In the genomic region with DNA sequence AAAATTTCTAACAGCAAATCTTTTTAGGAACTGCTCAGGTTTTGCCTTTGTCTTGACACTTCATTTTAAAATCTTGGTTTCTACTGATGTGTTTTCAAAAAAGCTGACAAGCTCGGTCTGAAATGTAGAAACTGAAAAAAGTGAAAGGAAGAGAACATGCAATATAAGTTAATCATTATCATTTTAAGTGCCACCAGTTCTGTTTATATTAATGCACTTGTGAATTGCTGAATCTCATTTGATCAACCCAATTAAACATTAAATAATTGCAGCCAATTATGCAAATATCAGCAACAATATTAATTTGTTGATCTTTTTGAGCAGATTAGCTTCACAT, we compare ENCODE assay signal across 9 cellular contexts.
A peak's percentile ranks its signal among the peaks of the same experiment; 100 is the strongest.
DNase-seq lines count a peak whose midpoint lies in the region; ATAC-seq and TF ChIP-seq lines count a peak whose summit lies in the region.
"Had no signal": no experiment of that assay in that cellular context is flagged by ENCODE, and none has a peak within 500 bp of the region (broad histone marks: within the 10 kb centered on the region; RNA-seq: fewer than 3 reads in every experiment).

No MANE protein-coding gene starts in this region.

- H3K9me2 ChIP-seq in PC-9 (ENCODE audit: insufficient read depth) = no peaks in the 10 kb centered on the region

- no peaks in the 10 kb centered on the region for H3K9me3 Mint-ChIP-seq in T-helper 2 cell treated with Interferon-gamma antibody and Interleukin-4, amounts not matched to agents 5 μg/mL and 100 μg/mL, for 36 hours

- peaks cover 4% of the 10 kb centered on the region for H3K79me2 ChIP-seq in OCI-LY3 (ENCODE audit: low read length)
- no peaks in the 10 kb centered on the region for H3K79me2 ChIP-seq in PC-9 (ENCODE audit: low read depth)

- H3K4me2 ChIP-seq in OCI-LY3 (ENCODE audit: low read length) (peak overlapping the region; percentile 87), PC-9 (no peak overlapping the region)

- H2AFZ ChIP-seq in OCI-LY3 (ENCODE audit: low read depth, low read length) (no peak overlapping the region), PC-9 (no peak overlapping the region)

- H4K20me1 ChIP-seq in OCI-LY3 (ENCODE audit: insufficient read depth, low read length) (no peaks in the 10 kb centered on the region), PC-9 (ENCODE audit: insufficient read depth) (no peaks in the 10 kb centered on the region)

- POLR2A ChIA-PET in PC-9 (lab: Charles Lee; ENCODE audit: unreplicated experiment) = no interaction called here

- H3F3A ChIP-seq in PC-9 (ENCODE audit: insufficient read depth, low read depth) = no peaks in the 10 kb centered on the region

- H3K27ac ChIP-seq in OCI-LY3 (ENCODE audit: low read length) (peak overlapping the region; percentile 94), PC-9 (no peak overlapping the region), psoas muscle (no peak overlapping the region)

- no peaks in the 10 kb centered on the region for H3K27me3 ChIP-seq in OCI-LY3 (ENCODE audit: low read depth, low read length)
- 0 out of 2 replicates have a peak, but pooled peaks cover 5% of the 10 kb centered on the region for H3K27me3 ChIP-seq in PC-9 (ENCODE audit: insufficient read depth, low read depth)
- no peaks in the 10 kb centered on the region for H3K27me3 ChIP-seq in psoas muscle (ENCODE audit: insufficient read depth in 3 of 3, low read length in 2 of 3)

- H3K4me1 Mint-ChIP-seq in T-helper 2 cell treated with Interferon-gamma antibody and Interleukin-4, amounts not matched to agents 5 μg/mL and 100 μg/mL, for 36 hours (ENCODE audit: low read depth) = peaks cover 16% of the 10 kb centered on the region

- H3K4me3 ChIP-seq in OCI-LY3 (ENCODE audit: low read length) = peak overlapping the region; percentile 62
- no peak overlapping the region for H3K4me3 ChIP-seq in PC-9
- no peak overlapping the region for H3K4me3 ChIP-seq in psoas muscle

- H3K27me3 Mint-ChIP-seq in T-helper 2 cell treated with Interferon-gamma antibody and Interleukin-4, amounts not matched to agents 5 μg/mL and 100 μg/mL, for 36 hours (ENCODE audit: low read depth) = peaks cover 5% of the 10 kb centered on the region

- 73 to 85% (median 73%) methylated on average over 1 of the region's 1 CpG for WGBS in psoas muscle, 3 donors

- peaks cover 1% of the 10 kb centered on the region for H3K36me3 Mint-ChIP-seq in T-helper 2 cell treated with Interferon-gamma antibody and Interleukin-4, amounts not matched to agents 5 μg/mL and 100 μg/mL, for 36 hours (ENCODE audit: low read depth)

- peak overlapping the region; percentile 72 for H3K9ac ChIP-seq in OCI-LY3 (ENCODE audit: low read length)

- BruUV-seq in PC-9 (replicated peaks; lab: Mats Ljungman, UMichigan) = no TSS peak

- H3K36me3 ChIP-seq in OCI-LY3 (replicated peaks; ENCODE audit: low read depth, low read length) (peaks cover 59% of the 10 kb centered on the region), PC-9 (ENCODE audit: low read depth) (no peaks in the 10 kb centered on the region), psoas muscle (ENCODE audit: insufficient read depth in 1 of 2, low read depth in 1 of 2) (no peaks in the 10 kb centered on the region)

- DNase-seq in T-helper 2 cell treated with Interferon-gamma antibody and Interleukin-4, amounts not matched to agents 5 μg/mL and 100 μg/mL, for 36 hours (ENCODE audit: low spot score) = no peak
- no peak for DNase-seq in T-helper 2 cell
- DNase-seq in renal cortical epithelial cell (ENCODE audit: low read depth) = peak; percentile 61
- DNase-seq in PC-9 = no peak
- DNase-seq in psoas muscle = no peak
- DNase-seq in stimulated activated CD4-positive, alpha-beta T cell treated with anti-CD3 and anti-CD28 coated beads, Interleukin-4, amount 100 ng/mL, for 24 hours = no peak
- DNase-seq: NCI-H524 treated with DMSO at 0.1 percent for 48 hours had no signal

- peaks cover 77% of the 10 kb centered on the region for H3K4me1 ChIP-seq in OCI-LY3 (ENCODE audit: low read length)
- H3K4me1 ChIP-seq in PC-9 (replicated peaks; ENCODE audit: insufficient read depth) = no peaks in the 10 kb centered on the region
- no peaks in the 10 kb centered on the region for H3K4me1 ChIP-seq in psoas muscle

- no peaks in the 10 kb centered on the region for H3K9me3 ChIP-seq in OCI-LY3 (ENCODE audit: insufficient read depth, low read length)
- no peaks in the 10 kb centered on the region for H3K9me3 ChIP-seq in PC-9 (ENCODE audit: insufficient read depth, low read depth)
- no peaks in the 10 kb centered on the region for H3K9me3 ChIP-seq in psoas muscle

- peak overlapping the region; percentile 87 for H3K27ac Mint-ChIP-seq in T-helper 2 cell treated with Interferon-gamma antibody and Interleukin-4, amounts not matched to agents 5 μg/mL and 100 μg/mL, for 36 hours

- intact Hi-C loops in PC-9 (cut with micrococcal nuclease; ENCODE audit: unreplicated experiment) = no loop called here
- intact Hi-C loops in psoas muscle (cut with DNase I) = no loop called here

- TF ChIP-seq CTCF in OCI-LY3 (IDR thresholded peaks at IDR 0.05; ENCODE audit: low read depth, low read length) (no peak), PC-9 (conservative IDR thresholded peaks at IDR 0.05) (no peak), psoas muscle (IDR thresholded peaks at IDR 0.05) (no peak)

- CTCF ChIA-PET in PC-9 (lab: Charles Lee) = no interaction called here

- ATAC-seq in HG02759 (IDR thresholded peaks at IDR 0.05; ENCODE audit: unreplicated experiment) (peak; percentile 43), psoas muscle (no peak)

- peak overlapping the region; percentile 81 for H3K4me3 Mint-ChIP-seq in T-helper 2 cell treated with Interferon-gamma antibody and Interleukin-4, amounts not matched to agents 5 μg/mL and 100 μg/mL, for 36 hours
